ENCODE assay signal across 8 cellular contexts in genomic region chr10:6204341-6205191, GRCh38. TPM values are rescaled to one million over a fixed set of nuclear protein-coding genes. Genes with fewer than 3 reads are reported as not detected.
DNase-seq lines count a peak whose midpoint lies in the region; ATAC-seq, FAIRE-seq and TF ChIP-seq lines count a peak whose summit lies in the region.

No MANE protein-coding gene starts in this region.

- peak overlapping the region; percentile 69 for H3K27ac Mint-ChIP-seq in activated naive CD8-positive, alpha-beta T cell treated with anti-CD3 and anti-CD28 coated beads, Interleukin-2, amount 10 ng/mL, durations not matched to agents 7 days and 5 days

- in situ Hi-C loops in GM13976 (cut with MboI; ENCODE audit: low sequenced_read_pairs, unreplicated experiment): loop anchor here (10.0 kb wide), 1 partner anchor 200 kb away; no protein-coding TSS in a partner anchor

- no peak for FAIRE-seq in D721Med (lab: Jason Lieb, UNC)

- no peaks in the 10 kb centered on the region for H3K9me3 Mint-ChIP-seq in activated naive CD8-positive, alpha-beta T cell treated with anti-CD3 and anti-CD28 coated beads, Interleukin-2, amount 10 ng/mL, durations not matched to agents 7 days and 5 days

- DNase-seq in AG08395 (ENCODE audit: low spot score): peak; percentile 70
- peak; percentile 57 for DNase-seq in HCEC 1CT
- DNase-seq in activated naive CD8-positive, alpha-beta T cell treated with anti-CD3 and anti-CD28 coated beads, Interleukin-2, amount 10 ng/mL, durations not matched to agents 7 days and 5 days: no peak
- peak; percentile 66 for DNase-seq in left cardiac atrium
- peak; percentile 91 for DNase-seq in posterior vena cava (ENCODE audit: low spot score)
- no peak for DNase-seq in D721Med (ENCODE audit: insufficient read length, low spot score)
- DNase-seq in GM13976 (ENCODE audit: low spot score): no peak

- intact Hi-C loops in left cardiac atrium (cut with DNase I) (loop anchor here (10.0 kb wide), 3 partner anchors 70 to 200 kb away; no protein-coding TSS in a partner anchor), posterior vena cava (cut with DNase I) (loop anchor here (5.0 to 10.0 kb wide), 3 partner anchors 42 to 200 kb away; no protein-coding TSS in a partner anchor)

- no peak for ATAC-seq in activated naive CD8-positive, alpha-beta T cell treated with anti-CD3 and anti-CD28 coated beads, Interleukin-2, amount 10 ng/mL, durations not matched to agents 7 days and 5 days (ENCODE audit: low read depth)
- ATAC-seq in left cardiac atrium (peak in 1 of 2 donors; percentile 17), GM21619 (IDR thresholded peaks at IDR 0.05; ENCODE audit: unreplicated experiment) (no peak)

- POLR2A ChIA-PET in activated naive CD8-positive, alpha-beta T cell treated with anti-CD3 and anti-CD28 coated beads, Interleukin-2, amount 10 ng/mL, durations not matched to agents 7 days and 5 days (lab: Charles Lee): interaction anchor here (2.5 kb wide), 1 partner anchor 143 kb away, joined by 19 read pairs; no protein-coding TSS in a partner anchor

- H3K4me3 Mint-ChIP-seq in activated naive CD8-positive, alpha-beta T cell treated with anti-CD3 and anti-CD28 coated beads, Interleukin-2, amount 10 ng/mL, durations not matched to agents 7 days and 5 days: peak overlapping the region; percentile 100

- TF ChIP-seq CTCF in D721Med (IDR thresholded peaks at IDR 0.05; ENCODE audit: insufficient read depth, missing control alignments) (no peak), GM13976 (IDR thresholded peaks at IDR 0.05; ENCODE audit: borderline replicate concordance, control extremely low read depth, extremely low read depth, insufficient read depth, missing control alignments) (no peak)

- H3K36me3 Mint-ChIP-seq in activated naive CD8-positive, alpha-beta T cell treated with anti-CD3 and anti-CD28 coated beads, Interleukin-2, amount 10 ng/mL, durations not matched to agents 7 days and 5 days: peaks cover 17% of the 10 kb centered on the region

- H3K4me1 Mint-ChIP-seq in activated naive CD8-positive, alpha-beta T cell treated with anti-CD3 and anti-CD28 coated beads, Interleukin-2, amount 10 ng/mL, durations not matched to agents 7 days and 5 days: peaks cover 36% of the 10 kb centered on the region

- H3K27me3 Mint-ChIP-seq in activated naive CD8-positive, alpha-beta T cell treated with anti-CD3 and anti-CD28 coated beads, Interleukin-2, amount 10 ng/mL, durations not matched to agents 7 days and 5 days: no peaks in the 10 kb centered on the region

RNA-seq across cellular contexts. Expression of gene PFKFB3, which starts 1.8 kb away (rescaled TPM):
- 10 to 100 TPM; 75.1 to 77.2 TPM for total RNA-seq in activated naive CD8-positive, alpha-beta T cell treated with anti-CD3 and anti-CD28 coated beads, Interleukin-2, amount 10 ng/mL, durations not matched to agents 7 days and 5 days
- total RNA-seq in left cardiac atrium: 10 to 100 TPM; 30.7 to 56.1 TPM
- 10 to 100 TPM; 33.2 to 43.1 TPM for total RNA-seq in posterior vena cava

Comparison
In these comparisons a context has a peak if more than half of its experiments do, and no peak if none do; other contexts are left out.
1. DNase-seq: peak in AG08395 (single experiment), HCEC 1CT (single experiment), left cardiac atrium (single experiment) and posterior vena cava (single experiment); none in activated naive CD8-positive, alpha-beta T cell treated with anti-CD3 and anti-CD28 coated beads, Interleukin-2, amount 10 ng/mL, durations not matched to agents 7 days and 5 days (single experiment), D721Med (single experiment) and GM13976 (single experiment).